Comparison of ENCODE assay signal across 14 cellular contexts in genomic region chr19:51719251-51719901, GRCh38. TPM values are rescaled to one million over a fixed set of nuclear protein-coding genes. Genes with fewer than 3 reads are reported as not detected.
A peak's percentile ranks its signal among the peaks of the same experiment; 100 is the strongest.
DNase-seq lines count a peak whose midpoint lies in the region; ATAC-seq, FAIRE-seq and TF ChIP-seq lines count a peak whose summit lies in the region.
"Had no signal": no experiment of that assay in that cellular context is flagged by ENCODE, and none has a peak within 500 bp of the region (broad histone marks: within the 10 kb centered on the region; RNA-seq: fewer than 3 reads in every experiment).

No MANE protein-coding gene starts in this region.

- H3K27me3 Mint-ChIP-seq in astrocyte (ENCODE audit: low read depth, unreplicated experiment) (peaks cover 68% of the 10 kb centered on the region), nephron progenitor cell (ENCODE audit: low read depth, poor library complexity) (peaks cover 85% of the 10 kb centered on the region), osteocyte (ENCODE audit: unreplicated experiment) (peaks cover 58% of the 10 kb centered on the region)

- no peaks in the 10 kb centered on the region for H3K36me3 Mint-ChIP-seq in astrocyte (ENCODE audit: low read depth, unreplicated experiment)
- peaks cover 5% of the 10 kb centered on the region for H3K36me3 Mint-ChIP-seq in nephron progenitor cell (ENCODE audit: low read depth)
- no peaks in the 10 kb centered on the region for H3K36me3 Mint-ChIP-seq in osteocyte (ENCODE audit: unreplicated experiment)

- no peak for FAIRE-seq in astrocyte (lab: Jason Lieb, UNC)

- H3K9me3 Mint-ChIP-seq in astrocyte (ENCODE audit: unreplicated experiment), result peaks cover 4% of the 10 kb centered on the region
- H3K9me3 Mint-ChIP-seq in nephron progenitor cell, result peaks cover 28% of the 10 kb centered on the region
- no peaks in the 10 kb centered on the region for H3K9me3 Mint-ChIP-seq in osteocyte (ENCODE audit: unreplicated experiment)

- DNase-seq in astrocyte (ENCODE audit: low read depth) (no peak), heart right ventricle (no peak), nephron progenitor cell (peak; percentile 15), osteocyte (ENCODE audit: extremely low spot score, unreplicated experiment) (no peak)
- DNase-seq in stimulated activated CD4-positive, alpha-beta T cell treated with anti-CD3 and anti-CD28 coated beads, Interleukin-2, amount 100 ng/mL, for 24 hours, result no peak
- DNase-seq: ACHN; HCEC 1CT; KG1; naive thymus-derived CD8-positive, alpha-beta T cell; NCI-H1436 treated with DMSO at 0.1 percent for 48 hours; stimulated activated CD8-positive, alpha-beta memory T cell treated with anti-CD3 and anti-CD28 coated beads, Interleukin-4, amount 100 ng/mL, for 48 hours had no signal

- WGBS in heart right ventricle, 2 donors, result 2 to 4% methylated on average over 68 to 79 of the region's 79 CpGs

- no peak overlapping the region for H3K9ac ChIP-seq in astrocyte (ENCODE audit: low read length)

- no peaks in the 10 kb centered on the region for H4K20me1 ChIP-seq in astrocyte (ENCODE audit: insufficient read depth, low read length)

- peaks cover 12% of the 10 kb centered on the region; the same call in 1 of the 2 replicates for H3K27me3 ChIP-seq in ACC112 (ENCODE audit: insufficient read depth, low read length)
- H3K27me3 ChIP-seq in astrocyte (ENCODE audit: insufficient read depth, low read length), result peaks cover 9% of the 10 kb centered on the region
- peaks cover 13 to 86% (median 68%) of the 10 kb centered on the region in 7 donors for H3K27me3 ChIP-seq in heart right ventricle

- H3K36me3 ChIP-seq in ACC112 (ENCODE audit: insufficient read depth, low read length) (no peaks in the 10 kb centered on the region), astrocyte (ENCODE audit: insufficient read depth, low read length) (no peaks in the 10 kb centered on the region), heart right ventricle (no peaks in the 10 kb centered on the region)

- H3K27ac Mint-ChIP-seq in astrocyte (ENCODE audit: unreplicated experiment) (no peak overlapping the region), nephron progenitor cell (no peak overlapping the region), osteocyte (ENCODE audit: unreplicated experiment) (no peak overlapping the region)
- H3K27ac Mint-ChIP-seq: naive thymus-derived CD8-positive, alpha-beta T cell had no signal

- H3K4me1 Mint-ChIP-seq in astrocyte (ENCODE audit: low read depth, unreplicated experiment) (no peaks in the 10 kb centered on the region), nephron progenitor cell (peaks cover 4% of the 10 kb centered on the region), osteocyte (ENCODE audit: unreplicated experiment) (peaks cover 7% of the 10 kb centered on the region)

- peak overlapping the region; percentile 56 for H3K4me3 ChIP-seq in ACC112 (ENCODE audit: low read depth, low read length)
- H3K4me3 ChIP-seq in astrocyte (ENCODE audit: insufficient read depth, low read depth, low read length), result no peak overlapping the region
- H3K4me3 ChIP-seq in heart right ventricle, result peak overlapping the region; percentile 2 to 40 (median 29)

- H3K4me2 ChIP-seq in astrocyte (ENCODE audit: low read length), result peak overlapping the region; percentile 11

- ATAC-seq in heart right ventricle (peak in 1 of 8 donors; percentile 62), GM21576 (IDR thresholded peaks at IDR 0.05; ENCODE audit: unreplicated experiment) (no peak), HG03521 (IDR thresholded peaks at IDR 0.05; ENCODE audit: unreplicated experiment) (no peak)
- ATAC-seq: naive thymus-derived CD8-positive, alpha-beta T cell had no signal

- no peak overlapping the region for H3K4me3 Mint-ChIP-seq in astrocyte (ENCODE audit: unreplicated experiment)
- H3K4me3 Mint-ChIP-seq in nephron progenitor cell, result no peak overlapping the region
- H3K4me3 Mint-ChIP-seq in osteocyte (ENCODE audit: unreplicated experiment), result no peak overlapping the region

- intact Hi-C loops in heart right ventricle (cut with DNase I), result loop anchor here in 1 of 10 donors (10.0 kb wide), 1 partner anchor 95 kb away; no protein-coding TSS in a partner anchor

- H2AFZ ChIP-seq in ACC112 (ENCODE audit: low read length, unreplicated experiment) (no peak overlapping the region), astrocyte (ENCODE audit: low read depth, low read length) (peak overlapping the region; percentile 26)

- TF ChIP-seq CTCF in astrocyte (IDR thresholded peaks at IDR 0.05; ENCODE audit: insufficient read depth, low read depth, low read length), result no peak
- no peak for TF ChIP-seq CTCF in heart right ventricle (IDR thresholded peaks at IDR 0.05)
- no peak for TF ChIP-seq CTCF in nephron progenitor cell (IDR thresholded peaks at IDR 0.05)
- no peak for TF ChIP-seq CTCF in osteocyte (IDR thresholded peaks at IDR 0.05)

- H3K4me1 ChIP-seq in ACC112 (ENCODE audit: control insufficient read depth, insufficient read depth, low read length, unreplicated experiment) (no peaks in the 10 kb centered on the region), astrocyte (ENCODE audit: insufficient read depth, low read length) (no peaks in the 10 kb centered on the region), heart right ventricle (peaks cover 0 to 9% (median 6%) of the 10 kb centered on the region in 9 donors)

- H3K9me3 ChIP-seq in astrocyte (ENCODE audit: insufficient read depth, low read depth, low read length), result peaks cover 2% of the 10 kb centered on the region
- H3K9me3 ChIP-seq in heart right ventricle, result no peaks in the 10 kb centered on the region

- H3K79me2 ChIP-seq in ACC112 (ENCODE audit: control insufficient read depth, insufficient read depth, low read length, unreplicated experiment) (no peaks in the 10 kb centered on the region), astrocyte (ENCODE audit: insufficient read depth, low read length) (no peaks in the 10 kb centered on the region)

- no peak overlapping the region for H3K27ac ChIP-seq in ACC112 (ENCODE audit: low read depth, low read length)
- no peak overlapping the region for H3K27ac ChIP-seq in astrocyte (ENCODE audit: low read depth, low read length)
- H3K27ac ChIP-seq in heart right ventricle, result no peak overlapping the region

RNA-seq across cellular contexts. Expression of gene HAS1, which starts 4.4 kb away (rescaled TPM):
- total RNA-seq in astrocyte (not detected in 2 replicates), heart right ventricle (1 to 10 TPM in 1 of 10 donors, under 1 TPM in 8, not detected in 1; 0.17 to 1.3 (median 0.47) TPM), osteocyte (not detected in 2 replicates)
- polyA plus RNA-seq in heart right ventricle, result under 1 TPM; 0.44 to 0.83 TPM
- total RNA-seq: naive thymus-derived CD8-positive, alpha-beta T cell had no signal

RNA-seq across cellular contexts. Expression of gene SPACA6, which starts 26.2 kb away (rescaled TPM):
- 51.0 and 62.5 TPM in 2 replicates for total RNA-seq in astrocyte
- 10 to 100 TPM in 6 of 10 donors, 1 to 10 TPM in 4; 6.4 to 16.1 (median 10.1) TPM for total RNA-seq in heart right ventricle
- 10 to 100 TPM in 1 of 2 donors, 1 to 10 TPM in 1; 8.6 to 45.1 TPM for polyA plus RNA-seq in heart right ventricle
- total RNA-seq in osteocyte, result 32.2 and 36.9 TPM in 2 replicates

RNA-seq across cellular contexts. Expression of gene FPR1, which starts 32.3 kb away (rescaled TPM):
- total RNA-seq in astrocyte, result not detected in 2 replicates
- total RNA-seq in heart right ventricle, result 10 to 100 TPM in 2 of 10 donors, 1 to 10 TPM in 8; 1.5 to 16.9 (median 4.0) TPM
- 1 to 10 TPM in 1 of 2 donors, under 1 TPM in 1; 0.95 to 4.4 TPM for polyA plus RNA-seq in heart right ventricle
- total RNA-seq in osteocyte, result not detected in 2 replicates
- total RNA-seq: naive thymus-derived CD8-positive, alpha-beta T cell had no signal

RNA-seq across cellular contexts. Expression of gene FPR2, which starts 41.6 kb away (rescaled TPM):
- total RNA-seq in astrocyte (not detected in 2 replicates), heart right ventricle (1 to 10 TPM in 4 of 10 donors, under 1 TPM in 6; 0.17 to 5.8 (median 0.54) TPM), osteocyte (not detected in 2 replicates)
- under 1 TPM in 1 of 2 donors, not detected in 1; 0.67 TPM for polyA plus RNA-seq in heart right ventricle
- total RNA-seq: naive thymus-derived CD8-positive, alpha-beta T cell had no signal
- polyA plus RNA-seq: naive thymus-derived CD8-positive, alpha-beta T cell had no signal
